ENCODE assay signal across 10 cellular contexts in genomic region chr11:58562375-58562800, GRCh38.
A peak's percentile ranks its signal among the peaks of the same experiment; 100 is the strongest.
DNase-seq lines count a peak whose midpoint lies in the region; ATAC-seq and TF ChIP-seq lines count a peak whose summit lies in the region.
"Had no signal": no experiment of that assay in that cellular context is flagged by ENCODE, and none has a peak within 500 bp of the region (broad histone marks: within the 10 kb centered on the region; RNA-seq: fewer than 3 reads in every experiment).

No MANE protein-coding gene starts in this region.

- ATAC-seq in GM21423 (IDR thresholded peaks at IDR 0.05; ENCODE audit: unreplicated experiment) (peak; percentile 95), HG03378 (IDR thresholded peaks at IDR 0.05; ENCODE audit: unreplicated experiment) (peak; percentile 95), HG03025 (IDR thresholded peaks at IDR 0.05; ENCODE audit: low FRiP score, unreplicated experiment) (no peak)
- peak; percentile 81 for ATAC-seq in effector memory CD8-positive, alpha-beta T cell (replicated peaks)

- TF ChIP-seq CTCF in GM10248 (IDR thresholded peaks at IDR 0.05; ENCODE audit: control extremely low read depth, extremely low read depth, low read depth, missing control alignments), result no peak

- peaks cover 63% of the 10 kb centered on the region for H3K36me3 Mint-ChIP-seq in effector memory CD8-positive, alpha-beta T cell (ENCODE audit: insufficient read depth)

- no peaks in the 10 kb centered on the region for H3K27me3 Mint-ChIP-seq in effector memory CD8-positive, alpha-beta T cell

- POLR2A ChIA-PET in GM10248 (lab: Yijun Ruan, JAX), result no interaction called here

- CTCF ChIA-PET in GM10248 (lab: Yijun Ruan, JAX), result interaction anchor here (1.4 to 4.4 kb wide), 3 partner anchors 14 to 67 kb away, joined by 3 to 20 read pairs (median 15); partner anchors contain the start of gene LPXN

- peak overlapping the region; percentile 7 to 28 for H3K4me3 Mint-ChIP-seq in effector memory CD8-positive, alpha-beta T cell

- DNase-seq in GM10248 (ENCODE audit: extremely low spot score) (peak; percentile 17), NCI-H526 (lab: John Stamatoyannopoulos, UW) (no peak), NCI-H774 (lab: John Stamatoyannopoulos, UW) (no peak)
- no peak for DNase-seq in effector memory CD8-positive, alpha-beta T cell
- DNase-seq in activated effector memory CD4-positive, alpha-beta T cell treated with anti-CD3 and anti-CD28 coated beads, Interleukin-2, amount 50 U/mL, for 16 hours, result no peak
- DNase-seq: Karpas-422, kidney had no signal

- no peaks in the 10 kb centered on the region for H3K9me3 Mint-ChIP-seq in effector memory CD8-positive, alpha-beta T cell

- H3K27ac Mint-ChIP-seq in effector memory CD8-positive, alpha-beta T cell, result peak overlapping the region; percentile 69 to 77

- peaks cover 31 to 49% of the 10 kb centered on the region in 2 donors for H3K4me1 Mint-ChIP-seq in effector memory CD8-positive, alpha-beta T cell (ENCODE audit: low read depth in 2 of 2)
